In genomic region chr17:32783602-32784001, GRCh38 we compare ENCODE assay signal across 8 cellular contexts.
DNase-seq lines count a peak whose midpoint lies in the region; ATAC-seq and TF ChIP-seq lines count a peak whose summit lies in the region.

No MANE protein-coding gene starts in this region.

- H3K27ac Mint-ChIP-seq in type B pancreatic cell = no peak overlapping the region

- TF ChIP-seq CTCF in HL-60 (IDR thresholded peaks at IDR 0.05; ENCODE audit: insufficient read depth, low read length) (peak; percentile 38), type B pancreatic cell (conservative IDR thresholded peaks at IDR 0.05) (peak; percentile 94)

- no peaks in the 10 kb centered on the region for H3K27me3 Mint-ChIP-seq in type B pancreatic cell

- in situ Hi-C loops in Caki2 (cut with HindIII; ENCODE audit: low pct_unique_long_range_greater_than_20kb, low sequenced_read_pairs) (no loop called here), T47D (cut with HindIII; ENCODE audit: low pct_unique_long_range_greater_than_20kb, low sequenced_read_pairs) (no loop called here)

- H3K9me3 Mint-ChIP-seq in type B pancreatic cell = no peaks in the 10 kb centered on the region

- H3K4me3 Mint-ChIP-seq in type B pancreatic cell = no peak overlapping the region

- H3K4me3 ChIP-seq in HL-60 (replicated peaks; ENCODE audit: insufficient read depth, low read length) = no peak overlapping the region

- no peaks in the 10 kb centered on the region for H3K36me3 Mint-ChIP-seq in type B pancreatic cell

- H3K27ac ChIP-seq in HL-60 (replicated peaks) = no peak overlapping the region

- DNase-seq in Caki2 (ENCODE audit: low read depth) (peak; percentile 28), HL-60 (ENCODE audit: low read depth in 1 of 2, low spot score in 1 of 2) (peak in 1 of 2 experiments; percentile 1), NCI-H82 (lab: John Stamatoyannopoulos, UW) (peak; percentile 74), T47D (ENCODE audit: low read depth in 1 of 2, low spot score in 1 of 2) (peak; percentile 39 to 78), kidney glomerular epithelial cell (lab: John Stamatoyannopoulos, UW) (peak; percentile 48), type B pancreatic cell (ENCODE audit: extremely low spot score, unreplicated experiment) (no peak)

- H3K27me3 ChIP-seq in HL-60 (ENCODE audit: insufficient read depth, poor library complexity, severe bottlenecking) = peaks cover 1% of the 10 kb centered on the region

- peaks cover 5% of the 10 kb centered on the region for H3K4me1 Mint-ChIP-seq in type B pancreatic cell (ENCODE audit: unreplicated experiment)

- no peak for ATAC-seq in GM21367 (IDR thresholded peaks at IDR 0.05; ENCODE audit: unreplicated experiment)
- no peak for ATAC-seq in GM18502 (IDR thresholded peaks at IDR 0.05; ENCODE audit: poor library complexity, unreplicated experiment)
